25 cellular contexts compared by ENCODE assay signal in the genomic region with DNA sequence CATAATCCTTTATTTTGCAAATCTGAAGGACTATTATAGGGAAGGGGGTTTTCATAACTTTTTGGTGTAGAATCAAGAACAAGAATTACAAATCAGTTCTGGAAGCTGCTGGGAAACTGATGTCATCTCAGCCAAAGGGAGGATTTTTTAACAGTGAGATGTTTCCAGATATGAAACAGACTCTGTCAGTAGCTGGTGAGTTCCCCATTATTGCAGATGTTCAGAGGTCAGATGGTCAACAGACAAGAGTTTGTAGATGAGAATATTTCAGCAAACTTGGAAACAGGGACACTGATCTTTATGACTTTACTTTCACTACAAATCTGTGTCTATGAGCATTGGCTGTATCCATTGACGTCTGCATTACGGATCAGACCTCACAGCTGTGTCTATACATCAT.
DNase-seq lines count a peak whose midpoint lies in the region; ATAC-seq, FAIRE-seq and TF ChIP-seq lines count a peak whose summit lies in the region.
"Had no signal": no experiment of that assay in that cellular context is flagged by ENCODE, and none has a peak within 500 bp of the region (broad histone marks: within the 10 kb centered on the region; RNA-seq: fewer than 3 reads in every experiment).

No MANE protein-coding gene starts in this region.

- H3K27me3 Mint-ChIP-seq in natural killer cell treated with Interleukin-12 subunit alpha and Interleukin-12 subunit beta and Interleukin-15 and Interleukin-18, amount 100 ng/mL, for 72 hours: peaks cover 0 to 2% of the 10 kb centered on the region in 2 donors
- H3K27me3 Mint-ChIP-seq: activated CD4-positive, alpha-beta T cell treated with anti-CD3 and anti-CD28 coated beads for 36 hours; dendritic cell treated with granulocyte-macrophage colony-stimulating factor and Interleukin-4, amounts not matched to agents 40 ng/mL and 50 ng/mL, for 4 days; type B pancreatic cell had no signal

- no peak for ATAC-seq in Right ventricle myocardium inferior
- peak in 3 of 4 donors; percentile 30 to 51 (median 43) for ATAC-seq in pancreas
- ATAC-seq in natural killer cell treated with Interleukin-12 subunit alpha and Interleukin-12 subunit beta and Interleukin-15 and Interleukin-18, amount 100 ng/mL, for 72 hours: no peak
- ATAC-seq in GM18858 (IDR thresholded peaks at IDR 0.05; ENCODE audit: unreplicated experiment): no peak
- ATAC-seq: activated CD4-positive, alpha-beta T cell treated with anti-CD3 and anti-CD28 coated beads for 36 hours had no signal

- H3K4me1 ChIP-seq in left ventricle myocardium inferior: peaks cover 8% of the 10 kb centered on the region
- no peaks in the 10 kb centered on the region for H3K4me1 ChIP-seq in pancreas
- H3K4me1 ChIP-seq: SJSA1 had no signal

- H3K4me3 ChIP-seq in left ventricle myocardium inferior: no peak overlapping the region
- no peak overlapping the region for H3K4me3 ChIP-seq in cardiac fibroblast (replicated peaks in 1 of 2; ENCODE audit: low read depth in 2 of 2, low read length in 2 of 2)
- no peak overlapping the region for H3K4me3 ChIP-seq in pancreas
- H3K4me3 ChIP-seq: SJSA1 had no signal

- 44 to 45% methylated on average over 2 of the region's 2 CpGs for WGBS in pancreas, 2 donors

- H3K9me3 Mint-ChIP-seq in natural killer cell treated with Interleukin-12 subunit alpha and Interleukin-12 subunit beta and Interleukin-15 and Interleukin-18, amount 100 ng/mL, for 72 hours: peaks cover 6% of the 10 kb centered on the region

- DNase-seq in left ventricle myocardium inferior (no peak), Right ventricle myocardium inferior (ENCODE audit: missing footprints) (no peak), cardiac fibroblast (ENCODE audit: low read depth in 2 of 2) (peak; percentile 19 to 39), pancreas (no peak), GM13976 (ENCODE audit: low spot score) (no peak), NCI-H2196 (lab: John Stamatoyannopoulos, UW; ENCODE audit: unreplicated experiment) (no peak)
- no peak for DNase-seq in natural killer cell treated with Interleukin-12 subunit alpha and Interleukin-12 subunit beta and Interleukin-15 and Interleukin-18, amount 100 ng/mL, for 72 hours (ENCODE audit: low spot score)
- DNase-seq: activated CD4-positive, alpha-beta T cell treated with anti-CD3 and anti-CD28 coated beads for 36 hours; activated CD8-positive, alpha-beta memory T cell treated with anti-CD3 and anti-CD28 coated beads, Interleukin-2, amount 50 U/mL, for 4 hours; activated naive CD4-positive, alpha-beta T cell; CD8-positive, alpha-beta memory T cell; erythroblast; GOT3; Karpas-422; NCI-H1694; NCI-H446 treated with DMSO at 0.1 percent for 48 hours; nucleus accumbens; small intestine; T-helper 9 cell had no signal

- H3K27me3 ChIP-seq in left ventricle myocardium inferior (ENCODE audit: low read depth) (no peaks in the 10 kb centered on the region), pancreas (no peaks in the 10 kb centered on the region)
- H3K27me3 ChIP-seq: SJSA1 had no signal

- H3K36me3 Mint-ChIP-seq in natural killer cell treated with Interleukin-12 subunit alpha and Interleukin-12 subunit beta and Interleukin-15 and Interleukin-18, amount 100 ng/mL, for 72 hours: peaks cover 17% of the 10 kb centered on the region
- H3K36me3 Mint-ChIP-seq: type B pancreatic cell had no signal

- H3K27ac ChIP-seq in left ventricle myocardium inferior (replicated peaks) (peak overlapping the region; percentile 57), pancreas (no peak overlapping the region)
- H3K27ac ChIP-seq: SJSA1 had no signal

- TF ChIP-seq CTCF in left ventricle myocardium inferior (IDR thresholded peaks at IDR 0.05; ENCODE audit: borderline replicate concordance) (no peak), cardiac fibroblast (IDR thresholded peaks at IDR 0.05; ENCODE audit: low read depth, low read length) (no peak), pancreas (IDR thresholded peaks at IDR 0.05) (no peak), GM13976 (IDR thresholded peaks at IDR 0.05; ENCODE audit: borderline replicate concordance, control extremely low read depth, extremely low read depth, insufficient read depth, missing control alignments) (no peak)

- in situ Hi-C loops in GM13976 (cut with MboI; ENCODE audit: low sequenced_read_pairs, unreplicated experiment): no loop called here

- H3K4me1 Mint-ChIP-seq in natural killer cell treated with Interleukin-12 subunit alpha and Interleukin-12 subunit beta and Interleukin-15 and Interleukin-18, amount 100 ng/mL, for 72 hours (ENCODE audit: low read depth in 2 of 2): peaks cover 0 to 5% of the 10 kb centered on the region in 2 donors
- H3K4me1 Mint-ChIP-seq: CD8-positive, alpha-beta memory T cell had no signal

- FAIRE-seq in pancreas (lab: Jason Lieb, UNC): no peak
- FAIRE-seq: A204.1, GM12892, small intestine had no signal

- H3K36me3 ChIP-seq in left ventricle myocardium inferior (no peaks in the 10 kb centered on the region), pancreas (no peaks in the 10 kb centered on the region)
- H3K36me3 ChIP-seq: SJSA1 had no signal

- H3K4me3 Mint-ChIP-seq in natural killer cell treated with Interleukin-12 subunit alpha and Interleukin-12 subunit beta and Interleukin-15 and Interleukin-18, amount 100 ng/mL, for 72 hours: no peak overlapping the region
- H3K4me3 Mint-ChIP-seq: activated CD4-positive, alpha-beta T cell treated with anti-CD3 and anti-CD28 coated beads for 36 hours; CD8-positive, alpha-beta memory T cell; dendritic cell treated with granulocyte-macrophage colony-stimulating factor and Interleukin-4, amounts not matched to agents 40 ng/mL and 50 ng/mL, for 4 days; type B pancreatic cell had no signal

- H3K9me3 ChIP-seq in left ventricle myocardium inferior (replicated peaks) (peaks cover 8% of the 10 kb centered on the region), pancreas (peaks cover 0 to 3% (median 0%) of the 10 kb centered on the region in 4 donors)
- H3K9me3 ChIP-seq: SJSA1 had no signal

- H3K27ac Mint-ChIP-seq in natural killer cell treated with Interleukin-12 subunit alpha and Interleukin-12 subunit beta and Interleukin-15 and Interleukin-18, amount 100 ng/mL, for 72 hours: peak overlapping the region in 1 of 2 donors; percentile 32
- H3K27ac Mint-ChIP-seq: activated CD4-positive, alpha-beta T cell treated with anti-CD3 and anti-CD28 coated beads for 36 hours; dendritic cell treated with granulocyte-macrophage colony-stimulating factor and Interleukin-4, amounts not matched to agents 40 ng/mL and 50 ng/mL, for 4 days; type B pancreatic cell had no signal

- intact Hi-C loops in left ventricle myocardium inferior (cut with micrococcal nuclease): no loop called here
- intact Hi-C loops in Right ventricle myocardium inferior (cut with DNase I): no loop called here
- intact Hi-C loops in pancreas (cut with DNase I): no loop called here

Comparison
In these comparisons a context has a peak if more than half of its experiments do, and no peak if none do; other contexts are left out.
1. DNase-seq: peak in cardiac fibroblast (2 of 2); none in left ventricle myocardium inferior (single experiment), Right ventricle myocardium inferior (single experiment), pancreas (0 of 6), natural killer cell treated with Interleukin-12 subunit alpha and Interleukin-12 subunit beta and Interleukin-15 and Interleukin-18, amount 100 ng/mL, for 72 hours (single experiment), GM13976 (single experiment) and NCI-H2196 (single experiment).
2. ATAC-seq: peak in pancreas (3 of 4); none in Right ventricle myocardium inferior (single experiment), natural killer cell treated with Interleukin-12 subunit alpha and Interleukin-12 subunit beta and Interleukin-15 and Interleukin-18, amount 100 ng/mL, for 72 hours (0 of 2) and GM18858 (single experiment).